20 cellular contexts compared by ENCODE assay signal in the genomic region with DNA sequence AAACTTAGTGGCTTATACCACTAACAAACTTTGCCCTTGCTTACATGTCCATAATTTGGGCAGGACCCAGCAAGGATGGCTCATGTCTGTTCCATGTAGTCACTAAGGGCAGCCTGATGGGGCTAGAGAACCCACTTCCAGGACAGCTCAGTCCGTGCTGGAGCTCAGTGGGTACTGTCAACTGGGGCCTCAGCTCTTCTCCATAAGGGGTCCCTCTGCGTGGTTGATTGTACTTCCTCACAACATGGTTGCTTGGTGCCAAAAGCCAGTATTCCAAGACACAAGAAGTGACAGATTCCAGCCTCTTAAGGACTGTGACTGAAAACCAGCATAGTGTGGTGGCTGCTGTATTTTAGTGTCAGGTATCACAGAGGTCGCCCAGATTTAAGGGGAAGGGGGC.
"Had no signal": no experiment of that assay in that cellular context is flagged by ENCODE, and none has a peak within 500 bp of the region (broad histone marks: within the 10 kb centered on the region; RNA-seq: fewer than 3 reads in every experiment).

No MANE protein-coding gene starts in this region.

- H3K27ac ChIP-seq: colonic mucosa, epithelial cell of prostate, foreskin keratinocyte, gastroesophageal sphincter, heart right ventricle, left lung, lower lobe of right lung had no signal

- H3K4me3 Mint-ChIP-seq: dendritic cell treated with granulocyte-macrophage colony-stimulating factor and Interleukin-4, amounts not matched to agents 40 ng/mL and 50 ng/mL, for 4 days; effector memory CD8-positive, alpha-beta T cell; endodermal cell had no signal

- H3K4me3 ChIP-seq: colonic mucosa, gastroesophageal sphincter, heart right ventricle, left lung, lower lobe of right lung had no signal

- H3K27ac Mint-ChIP-seq: dendritic cell treated with granulocyte-macrophage colony-stimulating factor and Interleukin-4, amounts not matched to agents 40 ng/mL and 50 ng/mL, for 4 days; effector memory CD8-positive, alpha-beta T cell; endodermal cell had no signal

- H3K9me3 ChIP-seq: colonic mucosa had no signal

- H3K4me1 Mint-ChIP-seq: endodermal cell had no signal

- H3K27me3 ChIP-seq: colonic mucosa, foreskin keratinocyte, left lung had no signal

- DNase-seq: cerebellar nuclear complex; colonic mucosa; cortex of kidney; effector CD8-positive, alpha-beta T cell; effector memory CD8-positive, alpha-beta T cell; endodermal cell; erythroblast; foreskin keratinocyte; heart right ventricle; hippocampal formation; left cardiac atrium; left lung; left ventricle myocardium superior; lower lobe of right lung; mesenchymal stem cell; midbrain had no signal

- ATAC-seq: effector memory CD8-positive, alpha-beta T cell; esophagus mucosa; foreskin keratinocyte; gastroesophageal sphincter; heart right ventricle; left cardiac atrium; left lung; left ventricle myocardium superior; lower lobe of right lung had no signal

- H3K4me1 ChIP-seq: colonic mucosa, foreskin keratinocyte, gastroesophageal sphincter, heart right ventricle, left lung, lower lobe of right lung had no signal

- H3K36me3 ChIP-seq: colonic mucosa, gastroesophageal sphincter, heart right ventricle, left lung, lower lobe of right lung had no signal
